Comparison of ENCODE assay signal across 22 cellular contexts in genomic region chr2:185456517-185456916, GRCh38.
DNase-seq lines count a peak whose midpoint lies in the region; ATAC-seq and TF ChIP-seq lines count a peak whose summit lies in the region.
"Had no signal": no experiment of that assay in that cellular context is flagged by ENCODE, and none has a peak within 500 bp of the region (broad histone marks: within the 10 kb centered on the region; RNA-seq: fewer than 3 reads in every experiment).

No MANE protein-coding gene starts in this region.

- H3K79me1 ChIP-seq in neuronal stem cell (ENCODE audit: low read depth, low read length), result no peaks in the 10 kb centered on the region

- H3K18ac ChIP-seq in neuronal stem cell (ENCODE audit: low read length), result no peak overlapping the region

- H3K4ac ChIP-seq in neuronal stem cell (ENCODE audit: low read length), result no peak overlapping the region

- no peak overlapping the region for H2BK120ac ChIP-seq in neuronal stem cell (ENCODE audit: low read depth, low read length)

- no peak overlapping the region for H2AK5ac ChIP-seq in neuronal stem cell (ENCODE audit: low read depth, low read length)

- no peak overlapping the region for H4K8ac ChIP-seq in neuronal stem cell (ENCODE audit: low read depth, low read length)

- H3K27me3 ChIP-seq in thoracic aorta (replicated peaks; ENCODE audit: insufficient read depth) (no peaks in the 10 kb centered on the region), WERI-Rb-1 (ENCODE audit: insufficient read depth, low read depth, severe bottlenecking) (no peaks in the 10 kb centered on the region), neuronal stem cell (ENCODE audit: control insufficient read depth in 3 of 3, insufficient read depth in 3 of 3, low read depth in 1 of 3, low read length in 3 of 3) (no peaks in the 10 kb centered on the region)
- no peaks in the 10 kb centered on the region for H3K27me3 ChIP-seq in effector memory CD4-positive, alpha-beta T cell (replicated peaks; ENCODE audit: control insufficient read depth, insufficient read depth, low read length, poor library complexity, severe bottlenecking)
- H3K27me3 ChIP-seq: brain microvascular endothelial cell, neutrophil, transverse colon had no signal

- H2AFZ ChIP-seq in neuronal stem cell (ENCODE audit: low read length), result no peak overlapping the region

- H3K36me3 ChIP-seq in thoracic aorta, result no peaks in the 10 kb centered on the region
- H3K36me3 ChIP-seq in effector memory CD4-positive, alpha-beta T cell (ENCODE audit: control insufficient read depth, insufficient read depth, low read length), result no peaks in the 10 kb centered on the region
- no peaks in the 10 kb centered on the region for H3K36me3 ChIP-seq in WERI-Rb-1
- no peaks in the 10 kb centered on the region for H3K36me3 ChIP-seq in neuronal stem cell (replicated peaks in 1 of 2; ENCODE audit: control insufficient read depth in 2 of 2, insufficient read depth in 2 of 2, low read length in 2 of 2)
- H3K36me3 ChIP-seq: brain microvascular endothelial cell, neutrophil, transverse colon had no signal

- no peak overlapping the region for H2BK12ac ChIP-seq in neuronal stem cell (ENCODE audit: low read length)

- H4K91ac ChIP-seq in neuronal stem cell (ENCODE audit: low read depth, low read length, poor library complexity), result no peak overlapping the region

- no peak for TF ChIP-seq CTCF in fibroblast of pulmonary artery (IDR thresholded peaks at IDR 0.05; ENCODE audit: low read length, missing control alignments)
- no peak for TF ChIP-seq CTCF in thoracic aorta (IDR thresholded peaks at IDR 0.05)
- TF ChIP-seq CTCF in WERI-Rb-1 (IDR thresholded peaks at IDR 0.05; ENCODE audit: low read depth, low read length), result no peak

- no peak overlapping the region for H3K4me2 ChIP-seq in neuronal stem cell (ENCODE audit: insufficient read depth, low read length, poor library complexity, severe bottlenecking)

- no peak overlapping the region for H2BK5ac ChIP-seq in neuronal stem cell (ENCODE audit: low read length)

- no CpG with 5 or more reads among the region's 2 CpGs for WGBS in neuronal stem cell (ENCODE audit: extremely low coverage in 2 of 2, insufficient read length in 2 of 2, insufficient replicate concordance in 1 of 2), 2 donors

- no peak overlapping the region for H2BK15ac ChIP-seq in neuronal stem cell (ENCODE audit: low read length)

- H3K4me1 ChIP-seq in thoracic aorta (ENCODE audit: control insufficient read depth in 1 of 2, low read depth in 2 of 2) (no peaks in the 10 kb centered on the region), neuronal stem cell (ENCODE audit: control insufficient read depth in 2 of 2, insufficient read depth in 1 of 2, low read depth in 1 of 2, low read length in 2 of 2) (no peaks in the 10 kb centered on the region)
- H3K4me1 ChIP-seq in effector memory CD4-positive, alpha-beta T cell (ENCODE audit: control insufficient read depth, insufficient read depth, low read length, poor library complexity, severe bottlenecking), result no peaks in the 10 kb centered on the region
- H3K4me1 ChIP-seq: transverse colon had no signal

- DNase-seq in LHCN-M2 (ENCODE audit: low read depth) (peak; percentile 72), astrocyte of the hippocampus (ENCODE audit: low read depth, low spot score) (peak; percentile 86), fibroblast of pulmonary artery (ENCODE audit: low read depth) (peak; percentile 44), thoracic aorta (ENCODE audit: low spot score) (no peak), WERI-Rb-1 (no peak), neuronal stem cell (ENCODE audit: low spot score) (no peak)
- no peak for DNase-seq in effector memory CD4-positive, alpha-beta T cell
- no peak for DNase-seq in activated CD4-positive, alpha-beta T cell treated with anti-CD3 and anti-CD28 coated beads for 1 hour
- DNase-seq: activated CD4-positive, CD25-positive, alpha-beta regulatory T cell; activated gamma-delta T cell treated with Interleukin-2 at 50 U/mL for 16 hours; brain microvascular endothelial cell; C1 segment of cervical spinal cord; effector CD4-positive, alpha-beta T cell; head of caudate nucleus; kidney glomerular epithelial cell; NCI-H2029; NCI-H526; stimulated activated CD4-positive, alpha-beta T cell treated with anti-CD3 and anti-CD28 coated beads, Interleukin-4, amount 100 ng/mL, for 24 hours; T-cell; transverse colon had no signal

- ATAC-seq in thoracic aorta (ENCODE audit: insufficient number of reproducible peaks, low FRiP score, low read depth), result peak; percentile 50
- ATAC-seq: Panc1, T-cell had no signal

- H3K27ac ChIP-seq in thoracic aorta (no peak overlapping the region), WERI-Rb-1 (no peak overlapping the region), neuronal stem cell (replicated peaks; ENCODE audit: low read length) (no peak overlapping the region)
- no peak overlapping the region for H3K27ac ChIP-seq in effector memory CD4-positive, alpha-beta T cell (ENCODE audit: insufficient read depth, low read length, poor library complexity, severe bottlenecking)
- H3K27ac ChIP-seq: brain microvascular endothelial cell, neutrophil, transverse colon had no signal

- H3K9ac ChIP-seq in neuronal stem cell (ENCODE audit: low read depth, low read length, poor library complexity), result no peak overlapping the region

- no peak overlapping the region for H3K23ac ChIP-seq in neuronal stem cell (ENCODE audit: low read depth, low read length, poor library complexity)

- H3K4me3 ChIP-seq in fibroblast of pulmonary artery (replicated peaks; ENCODE audit: low read depth, low read length) (no peak overlapping the region), thoracic aorta (no peak overlapping the region), WERI-Rb-1 (ENCODE audit: low read depth, low read length) (no peak overlapping the region), neuronal stem cell (ENCODE audit: low read length in 2 of 2) (no peak overlapping the region)
- no peak overlapping the region for H3K4me3 ChIP-seq in effector memory CD4-positive, alpha-beta T cell (ENCODE audit: insufficient read depth, low read depth, low read length, poor library complexity, severe bottlenecking)
- H3K4me3 ChIP-seq: transverse colon had no signal

- H3K9me3 ChIP-seq in thoracic aorta (no peaks in the 10 kb centered on the region), WERI-Rb-1 (ENCODE audit: severe bottlenecking) (no peaks in the 10 kb centered on the region), neuronal stem cell (replicated peaks in 1 of 2; ENCODE audit: control insufficient read depth in 2 of 2, insufficient read depth in 1 of 2, low read depth in 1 of 2, low read length in 2 of 2) (no peaks in the 10 kb centered on the region)
- no peaks in the 10 kb centered on the region for H3K9me3 ChIP-seq in effector memory CD4-positive, alpha-beta T cell (ENCODE audit: control insufficient read depth, low read length)
- H3K9me3 ChIP-seq: neutrophil, transverse colon had no signal

- no peak overlapping the region for H3K14ac ChIP-seq in neuronal stem cell (ENCODE audit: low read length)

Comparison
In these comparisons a context has a peak if more than half of its experiments do, and no peak if none do; other contexts are left out.
1. DNase-seq: peak in LHCN-M2 (single experiment), astrocyte of the hippocampus (single experiment) and fibroblast of pulmonary artery (single experiment); none in thoracic aorta (single experiment), effector memory CD4-positive, alpha-beta T cell (0 of 3), activated CD4-positive, alpha-beta T cell treated with anti-CD3 and anti-CD28 coated beads for 1 hour (single experiment), WERI-Rb-1 (single experiment) and neuronal stem cell (single experiment).